Comparison of ENCODE assay signal across 2 cellular contexts in the genomic region with DNA sequence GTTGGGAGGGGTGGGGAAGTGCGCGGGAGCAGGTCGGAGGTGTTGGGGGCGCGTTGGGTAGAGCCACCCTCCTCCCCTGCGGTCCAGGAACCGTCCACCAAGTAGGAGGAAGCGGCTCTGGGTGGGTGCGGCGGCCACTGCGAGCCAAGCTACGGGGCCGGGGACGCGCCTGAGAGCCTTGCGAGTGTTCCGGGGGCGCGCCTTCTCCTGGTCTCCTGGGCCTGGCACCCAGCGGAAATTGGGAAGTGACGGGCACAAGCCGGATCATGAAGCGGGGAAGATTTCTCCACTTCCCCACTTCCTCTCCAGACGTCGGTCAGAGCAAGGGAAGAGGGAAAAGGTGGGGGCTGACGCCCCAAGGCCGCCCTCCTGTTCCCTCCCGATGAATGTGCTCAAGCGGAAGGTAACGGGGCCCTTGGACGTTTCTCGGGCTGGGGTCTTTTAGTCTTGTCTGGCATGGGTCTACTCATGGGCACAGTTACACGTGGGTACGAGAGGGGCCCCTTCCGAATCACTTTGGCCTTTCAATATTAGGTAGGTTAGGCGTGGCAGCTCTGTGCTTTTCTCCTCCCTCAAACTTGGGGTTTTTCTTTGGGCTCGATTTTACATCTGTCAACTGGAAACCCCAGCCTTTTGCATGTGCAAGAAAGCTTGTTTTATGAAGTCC.
TF ChIP-seq lines count a peak whose summit lies in the region.

No MANE protein-coding gene starts in this region.

TF ChIP-seq in SK-N-SH, 30 proteins besides CTCF, POLR2A, EP300 and RAD21:
- TF ChIP-seq FOXM1 (IDR thresholded peaks at IDR 0.05; ENCODE audit: low read depth), result no peak
- no peak for TF ChIP-seq ELF1 (IDR thresholded peaks at IDR 0.05)
- TF ChIP-seq USF1 (IDR thresholded peaks at IDR 0.05; ENCODE audit: borderline replicate concordance, low read depth), result no peak
- TF ChIP-seq RFX5 (IDR thresholded peaks at IDR 0.05; ENCODE audit: low read length), result no peak
- no peak for TF ChIP-seq TCF12 (IDR thresholded peaks at IDR 0.05)
- TF ChIP-seq SIN3A (IDR thresholded peaks at IDR 0.05; ENCODE audit: borderline replicate concordance, low read depth, low read length), result peak; percentile 14; the same call in 1 of the 2 replicates
- TF ChIP-seq GABPA (IDR thresholded peaks at IDR 0.05; ENCODE audit: low read depth), result peak; percentile 30; the same call in 1 of the 2 replicates
- TF ChIP-seq MAX (IDR thresholded peaks at IDR 0.05; ENCODE audit: low read depth), result no peak
- TF ChIP-seq NRF1 (IDR thresholded peaks at IDR 0.05; ENCODE audit: low read depth, low read length), result no peak
TF ChIP-seq in SK-N-SH: peak in this region for 2.

TF ChIP-seq in endothelial cell of umbilical vein, 7 proteins besides CTCF, POLR2A, EP300 and RAD21:
- TF ChIP-seq JUN (IDR thresholded peaks at IDR 0.05; ENCODE audit: borderline replicate concordance, insufficient read depth, insufficient read length, low read depth) (no peak), FOS (IDR thresholded peaks at IDR 0.05; ENCODE audit: borderline replicate concordance, insufficient read depth, low read length) (no peak), MYC (IDR thresholded peaks at IDR 0.05; ENCODE audit: low read depth, low read length) (no peak), POLR2AphosphoS5 (IDR thresholded peaks at IDR 0.05; ENCODE audit: insufficient read depth, low read depth, low read length) (no peak), EZH2 (IDR thresholded peaks at IDR 0.05; ENCODE audit: borderline replicate concordance, low read depth, low read length, severe bottlenecking) (no peak), MAX (IDR thresholded peaks at IDR 0.05; ENCODE audit: insufficient read depth, insufficient read length) (no peak), GATA2 (IDR thresholded peaks at IDR 0.05; ENCODE audit: insufficient read depth, insufficient read length, low read depth, low read length) (no peak)
